ENCODE assay signal across 7 cellular contexts in genomic region chr22:29883831-29884139, GRCh38. TPM values are rescaled to one million over a fixed set of nuclear protein-coding genes. Genes with fewer than 3 reads are reported as not detected.
DNase-seq lines count a peak whose midpoint lies in the region; ATAC-seq and TF ChIP-seq lines count a peak whose summit lies in the region.

No MANE protein-coding gene starts in this region.

- peak overlapping the region; percentile 73 for H3K9ac ChIP-seq in iPS-15b (ENCODE audit: low read depth, low read length)
- peak overlapping the region; percentile 71 to 100 (median 95) for H3K9ac ChIP-seq in subcutaneous abdominal adipose tissue (ENCODE audit: low read length in 5 of 5)

- peak overlapping the region; percentile 97 for H3K27ac ChIP-seq in subcutaneous abdominal adipose tissue (ENCODE audit: low read depth, low read length)

- POLR2A ChIA-PET in activated CD8-positive, alpha-beta T cell treated with anti-CD3 and anti-CD28 coated beads for 36 hours (lab: Charles Lee): interaction anchor here (0.7 to 0.8 kb wide), 2 partner anchors 11 to 47 kb away, joined by 3 to 6 read pairs; no protein-coding TSS in a partner anchor

- intact Hi-C loops in activated CD8-positive, alpha-beta T cell treated with anti-CD3 and anti-CD28 coated beads for 36 hours (cut with micrococcal nuclease): no loop called here

- ATAC-seq in activated CD8-positive, alpha-beta T cell treated with anti-CD3 and anti-CD28 coated beads for 36 hours: peak; percentile 5
- no peak for ATAC-seq in HG02798 (IDR thresholded peaks at IDR 0.05; ENCODE audit: poor library complexity, unreplicated experiment)

- H3K27ac Mint-ChIP-seq in activated CD8-positive, alpha-beta T cell treated with anti-CD3 and anti-CD28 coated beads for 36 hours: peak overlapping the region; percentile 80

- H3K4me1 Mint-ChIP-seq in activated CD8-positive, alpha-beta T cell treated with anti-CD3 and anti-CD28 coated beads for 36 hours (ENCODE audit: low read depth): peaks cover 11% of the 10 kb centered on the region

- no peak for DNase-seq in HFF-Myc (ENCODE audit: extremely low read depth, low read depth)
- DNase-seq in activated CD8-positive, alpha-beta T cell treated with anti-CD3 and anti-CD28 coated beads for 36 hours: peak; percentile 41
- no peak for DNase-seq in NCI-H1694 treated with DMSO at 0.1 percent for 48 hours (lab: John Stamatoyannopoulos, UW)
- DNase-seq in kidney tubule cell (ENCODE audit: low spot score): no peak

- H3K9me3 ChIP-seq in iPS-15b (ENCODE audit: control insufficient read depth, insufficient read depth, low read length) (no peaks in the 10 kb centered on the region), subcutaneous abdominal adipose tissue (ENCODE audit: control insufficient read depth in 5 of 5, low read length in 5 of 5) (no peaks in the 10 kb centered on the region)

- TF ChIP-seq CTCF in HFF-Myc (IDR thresholded peaks at IDR 0.05; ENCODE audit: low read depth, low read length, missing control alignments): no peak
- no peak for TF ChIP-seq CTCF in activated CD8-positive, alpha-beta T cell treated with anti-CD3 and anti-CD28 coated beads for 36 hours (IDR thresholded peaks at IDR 0.05)

- H3K36me3 ChIP-seq in iPS-15b (ENCODE audit: control insufficient read depth, insufficient read depth, low read length): no peaks in the 10 kb centered on the region
- no peaks in the 10 kb centered on the region for H3K36me3 ChIP-seq in subcutaneous abdominal adipose tissue (ENCODE audit: control insufficient read depth in 5 of 5, insufficient read depth in 5 of 5, low read length in 5 of 5)

- H3K27me3 ChIP-seq in iPS-15b (ENCODE audit: control insufficient read depth, insufficient read depth, low read length) (no peaks in the 10 kb centered on the region), subcutaneous abdominal adipose tissue (ENCODE audit: control insufficient read depth in 5 of 5, insufficient read depth in 4 of 5, low read length in 5 of 5) (no peaks in the 10 kb centered on the region)

- peaks cover 8% of the 10 kb centered on the region for H3K4me1 ChIP-seq in iPS-15b (ENCODE audit: control insufficient read depth, insufficient read depth, low read length)
- H3K4me1 ChIP-seq in subcutaneous abdominal adipose tissue (ENCODE audit: control insufficient read depth in 5 of 5, insufficient read depth in 5 of 5, low read length in 5 of 5): peaks cover 3 to 49% (median 36%) of the 10 kb centered on the region in 5 donors

- H3K36me3 Mint-ChIP-seq in activated CD8-positive, alpha-beta T cell treated with anti-CD3 and anti-CD28 coated beads for 36 hours (ENCODE audit: low read depth): no peaks in the 10 kb centered on the region

- no peaks in the 10 kb centered on the region for H3K9me3 Mint-ChIP-seq in activated CD8-positive, alpha-beta T cell treated with anti-CD3 and anti-CD28 coated beads for 36 hours

- H3K27me3 Mint-ChIP-seq in activated CD8-positive, alpha-beta T cell treated with anti-CD3 and anti-CD28 coated beads for 36 hours: peaks cover 2% of the 10 kb centered on the region

- H3K4me3 Mint-ChIP-seq in activated CD8-positive, alpha-beta T cell treated with anti-CD3 and anti-CD28 coated beads for 36 hours: peak overlapping the region; percentile 81

- CTCF ChIA-PET in activated CD8-positive, alpha-beta T cell treated with anti-CD3 and anti-CD28 coated beads for 36 hours (lab: Charles Lee): interaction anchor here (0.8 to 1.0 kb wide), 2 partner anchors 46 to 121 kb away, joined by 3 read pairs; no protein-coding TSS in a partner anchor

- peak overlapping the region; percentile 87 for H3K4me3 ChIP-seq in HFF-Myc (replicated peaks; ENCODE audit: low read depth, low read length)
- H3K4me3 ChIP-seq in iPS-15b (ENCODE audit: low read depth, low read length): peak overlapping the region; percentile 87
- H3K4me3 ChIP-seq in subcutaneous abdominal adipose tissue (ENCODE audit: low read depth in 1 of 5, low read length in 5 of 5): peak overlapping the region; percentile 66 to 89 (median 88)

RNA-seq across cellular contexts. Expression of gene MTMR3, which starts 0.8 kb away (rescaled TPM):
- 10 to 100 TPM; 19.5 to 21.3 TPM for total RNA-seq in activated CD8-positive, alpha-beta T cell treated with anti-CD3 and anti-CD28 coated beads for 36 hours

RNA-seq across cellular contexts. Expression of gene ASCC2, which starts 45.7 kb away (rescaled TPM):
- total RNA-seq in activated CD8-positive, alpha-beta T cell treated with anti-CD3 and anti-CD28 coated beads for 36 hours: 10 to 100 TPM; 55.3 to 58.5 TPM
